ENCODE assay signal across 1 cellular context in the genomic region with DNA sequence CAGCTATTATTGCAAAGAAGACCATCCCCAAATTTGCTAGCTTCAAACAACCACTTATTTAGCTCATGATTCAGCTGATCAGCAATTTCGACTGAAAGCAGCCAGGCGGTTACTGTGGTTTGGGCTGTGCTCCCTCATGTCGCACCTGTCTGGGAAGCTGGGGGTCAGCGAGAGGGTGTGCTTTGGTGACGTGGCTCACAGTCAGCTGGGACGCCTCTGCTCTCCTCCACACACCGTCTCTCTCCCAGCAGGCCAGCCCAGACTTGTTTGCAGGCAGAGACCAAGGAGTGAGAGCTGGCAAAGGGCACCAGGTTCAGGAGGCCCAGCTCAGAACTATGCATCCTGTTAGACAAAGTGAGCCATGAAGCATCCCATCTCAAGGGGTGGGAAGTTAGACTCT.
TF ChIP-seq lines count a peak whose summit lies in the region.

No MANE protein-coding gene starts in this region.

TF ChIP-seq in GM12878, 131 proteins besides CTCF, POLR2A, EP300 and RAD21 (continued from another document):
- TF ChIP-seq, protein P1, sequence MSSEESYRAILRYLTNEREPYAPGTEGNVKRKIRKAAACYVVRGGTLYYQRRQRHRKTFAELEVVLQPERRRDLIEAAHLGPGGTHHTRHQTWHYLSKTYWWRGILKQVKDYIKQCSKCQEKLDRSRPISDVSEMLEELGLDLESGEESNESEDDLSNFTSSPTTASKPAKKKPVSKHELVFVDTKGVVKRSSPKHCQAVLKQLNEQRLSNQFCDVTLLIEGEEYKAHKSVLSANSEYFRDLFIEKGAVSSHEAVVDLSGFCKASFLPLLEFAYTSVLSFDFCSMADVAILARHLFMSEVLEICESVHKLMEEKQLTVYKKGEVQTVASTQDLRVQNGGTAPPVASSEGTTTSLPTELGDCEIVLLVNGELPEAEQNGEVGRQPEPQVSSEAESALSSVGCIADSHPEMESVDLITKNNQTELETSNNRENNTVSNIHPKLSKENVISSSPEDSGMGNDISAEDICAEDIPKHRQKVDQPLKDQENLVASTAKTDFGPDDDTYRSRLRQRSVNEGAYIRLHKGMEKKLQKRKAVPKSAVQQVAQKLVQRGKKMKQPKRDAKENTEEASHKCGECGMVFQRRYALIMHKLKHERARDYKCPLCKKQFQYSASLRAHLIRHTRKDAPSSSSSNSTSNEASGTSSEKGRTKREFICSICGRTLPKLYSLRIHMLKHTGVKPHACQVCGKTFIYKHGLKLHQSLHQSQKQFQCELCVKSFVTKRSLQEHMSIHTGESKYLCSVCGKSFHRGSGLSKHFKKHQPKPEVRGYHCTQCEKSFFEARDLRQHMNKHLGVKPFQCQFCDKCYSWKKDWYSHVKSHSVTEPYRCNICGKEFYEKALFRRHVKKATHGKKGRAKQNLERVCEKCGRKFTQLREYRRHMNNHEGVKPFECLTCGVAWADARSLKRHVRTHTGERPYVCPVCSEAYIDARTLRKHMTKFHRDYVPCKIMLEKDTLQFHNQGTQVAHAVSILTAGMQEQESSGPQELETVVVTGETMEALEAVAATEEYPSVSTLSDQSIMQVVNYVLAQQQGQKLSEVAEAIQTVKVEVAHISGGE (CRISPR knock-in tag; IDR thresholded peaks at IDR 0.05): no peak
- TF ChIP-seq CREB1 (IDR thresholded peaks at IDR 0.05; ENCODE audit: low read depth) (peak; percentile 62; the same call in 1 of the 2 replicates), RUNX3 (IDR thresholded peaks at IDR 0.05; ENCODE audit: low read length) (peak; percentile 73), SREBF1 (IDR thresholded peaks at IDR 0.05; ENCODE audit: low read length) (no peak), BCL11A (IDR thresholded peaks at IDR 0.05; ENCODE audit: low read depth, low read length) (peak; percentile 11; the same call in 1 of the 2 replicates), IKZF1 (conservative IDR thresholded peaks at IDR 0.05) (peak; percentile 69), SP1 (IDR thresholded peaks at IDR 0.05; ENCODE audit: low read depth, low read length) (no peak), GABPA (IDR thresholded peaks at IDR 0.05; ENCODE audit: low read depth) (no peak), SMARCA5 (IDR thresholded peaks at IDR 0.05) (no peak), LARP7 (IDR thresholded peaks at IDR 0.05) (no peak)
TF ChIP-seq in GM12878: peak in this region for 16.
